Comparison of ENCODE assay signal across 10 cellular contexts in the genomic region with DNA sequence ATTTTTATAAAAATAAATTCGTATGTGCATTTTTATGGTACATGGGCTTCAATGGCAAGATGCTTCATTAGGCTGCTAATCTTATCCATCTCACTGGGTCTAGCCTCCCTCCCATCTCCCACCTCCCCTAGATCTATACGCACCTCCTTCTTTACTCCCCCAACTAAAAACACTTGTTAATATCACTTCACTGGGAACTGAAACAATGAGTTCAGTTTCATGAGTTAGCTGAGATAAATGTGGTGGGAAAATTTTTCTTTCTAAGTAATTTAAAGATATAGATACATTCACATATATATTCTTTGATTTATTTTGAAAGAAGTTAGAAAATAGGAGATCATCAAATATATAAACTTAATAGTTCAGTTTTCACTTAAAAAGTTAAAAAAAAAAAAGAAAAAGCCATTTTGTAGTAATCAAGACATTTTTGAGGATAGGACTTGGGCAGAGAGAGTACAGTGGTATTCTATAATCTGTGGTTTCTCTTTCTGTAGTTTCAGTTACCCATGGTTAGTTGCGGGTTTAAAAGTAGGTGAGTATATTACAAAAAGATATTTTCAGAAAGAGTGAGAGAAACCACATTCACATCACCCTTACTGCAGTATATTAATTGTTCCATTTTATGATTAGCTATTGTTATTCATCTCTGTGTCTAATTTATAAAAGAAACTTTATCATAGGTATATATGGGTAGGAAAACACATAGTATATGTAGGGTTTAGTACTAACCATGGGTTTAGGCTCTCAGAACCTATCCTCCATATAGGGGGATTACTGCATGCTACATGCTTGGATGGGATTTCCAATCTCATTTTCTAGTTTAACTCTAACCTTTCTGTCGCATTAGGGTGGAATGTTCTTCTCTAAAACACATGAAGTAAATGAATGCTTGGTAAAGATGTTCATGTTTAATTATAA.
DNase-seq lines count a peak whose midpoint lies in the region; ATAC-seq, FAIRE-seq and TF ChIP-seq lines count a peak whose summit lies in the region.
"Had no signal": no experiment of that assay in that cellular context is flagged by ENCODE, and none has a peak within 500 bp of the region (broad histone marks: within the 10 kb centered on the region; RNA-seq: fewer than 3 reads in every experiment).

No MANE protein-coding gene starts in this region.

- H3K9ac ChIP-seq in GM12878 (ENCODE audit: control insufficient read depth, insufficient read depth, low read length), result peak overlapping the region; percentile 66
- H3K9ac ChIP-seq in neural progenitor cell, result no peak overlapping the region

- ATAC-seq in GM18520 (IDR thresholded peaks at IDR 0.05; ENCODE audit: unreplicated experiment), result peak; percentile 91
- peak; percentile 94 for ATAC-seq in GM21515 (IDR thresholded peaks at IDR 0.05; ENCODE audit: unreplicated experiment)
- ATAC-seq in HG03175 (IDR thresholded peaks at IDR 0.05; ENCODE audit: unreplicated experiment), result peak; percentile 93
- peak; percentile 88 for ATAC-seq in GM12878

- no peak overlapping the region for H3K4me3 Mint-ChIP-seq in neural progenitor cell

- in situ Hi-C loops in GM12878 (cut with MboI), result loop anchor here (5.0 kb wide), 1 partner anchor 118 kb away; no protein-coding TSS in a partner anchor

- DNase-seq in GM12878 (ENCODE audit: low read depth, low spot score) (peak; percentile 79), cardiac septum (ENCODE audit: low spot score) (no peak), neural progenitor cell (ENCODE audit: low spot score) (no peak), NCI-H146 treated with DMSO at 0.1 percent for 48 hours (lab: John Stamatoyannopoulos, UW; ENCODE audit: unreplicated experiment) (no peak), middle frontal gyrus (ENCODE audit: extremely low spot score, low spot score) (no peak)
- DNase-seq: activated CD8-positive, alpha-beta memory T cell treated with anti-CD3 and anti-CD28 coated beads, Interleukin-2, amount 50 U/mL, for 4 hours; RPMI8226 had no signal

- no peak overlapping the region for H3K27ac Mint-ChIP-seq in neural progenitor cell

- H3K27me3 ChIP-seq in GM12878 (replicated peaks in 1 of 2; ENCODE audit: control insufficient read depth in 2 of 2, insufficient read depth in 2 of 2, low read length in 1 of 2), result no peaks in the 10 kb centered on the region
- no peaks in the 10 kb centered on the region for H3K27me3 ChIP-seq in neural progenitor cell

- SMC1A ChIA-PET in GM12878 (lab: Charles Lee; ENCODE audit: uncharacterized antibody, unreplicated experiment), result interaction anchor here (0.5 to 7.7 kb wide), 43 partner anchors 9 to 878 kb away, joined by 3 to 89 read pairs (median 4); a partner anchor contains a TSS

- H4K20me1 ChIP-seq in GM12878 (ENCODE audit: control insufficient read depth, insufficient read depth), result no peaks in the 10 kb centered on the region
- no peaks in the 10 kb centered on the region for H4K20me1 ChIP-seq in neural progenitor cell (ENCODE audit: low read depth)

- no peaks in the 10 kb centered on the region for H3K36me3 Mint-ChIP-seq in neural progenitor cell

- peak; percentile 71 for FAIRE-seq in GM12878 (lab: Jason Lieb, UNC)

- no peaks in the 10 kb centered on the region for H3F3A ChIP-seq in neural progenitor cell (ENCODE audit: low read depth)

- intact Hi-C loops in GM12878 (cut with micrococcal nuclease; ENCODE audit: unreplicated experiment), result loop anchor here (1.0 to 10.0 kb wide), 9 partner anchors 8 to 425 kb away; no protein-coding TSS in a partner anchor
- intact Hi-C loops in cardiac septum (cut with DNase I), result no loop called here

- POLR2A ChIA-PET in GM12878 (lab: Charles Lee), result interaction anchor here (0.6 to 3.5 kb wide), 14 partner anchors 10 to 383 kb away, joined by 3 to 22 read pairs (median 4); no protein-coding TSS in a partner anchor

- CTCF ChIA-PET in GM12878 (lab: Yijun Ruan, JAX), result interaction anchor here (0.6 to 3.7 kb wide), 10 partner anchors 11 to 424 kb away, joined by 3 to 13 read pairs (median 4); no protein-coding TSS in a partner anchor

- TF ChIP-seq CTCF in GM12878 (IDR thresholded peaks at IDR 0.05 in 2 of 3, conservative IDR thresholded peaks at IDR 0.05 in 1 of 3; ENCODE audit: control insufficient read depth in 2 of 3, extremely low read depth in 1 of 3, insufficient read depth in 1 of 3, low read depth in 3 of 3, low read length in 3 of 3) (no peak), neural progenitor cell (IDR thresholded peaks at IDR 0.05) (no peak)

- peak; percentile 59 to 81; a peak in 1 of 4 replicates for TF ChIP-seq EP300 in GM12878 (IDR thresholded peaks at IDR 0.05; ENCODE audit: borderline replicate concordance in 1 of 2, control insufficient read depth in 1 of 2, low read depth in 2 of 2, low read length in 2 of 2)

- RAD21 ChIA-PET in GM12878 (lab: Charles Lee; ENCODE audit: unreplicated experiment), result interaction anchor here (0.7 to 8.4 kb wide), 40 partner anchors 12 to 657 kb away, joined by 3 to 99 read pairs (median 4); a partner anchor contains a TSS

- TF ChIP-seq RAD21 in GM12878 (IDR thresholded peaks at IDR 0.05; ENCODE audit: insufficient read depth, low read depth, low read length), result peak; percentile 43

- H3K9me3 ChIP-seq in GM12878 (replicated peaks; ENCODE audit: control insufficient read depth, insufficient read depth, low read length) (peaks cover 4% of the 10 kb centered on the region; the same call in 1 of the 3 replicates), neural progenitor cell (ENCODE audit: low read depth) (no peaks in the 10 kb centered on the region)

- H3K4me3 ChIP-seq in GM12878 (no peak overlapping the region), neural progenitor cell (no peak overlapping the region)

- no peaks in the 10 kb centered on the region for H3K27me3 Mint-ChIP-seq in neural progenitor cell (ENCODE audit: insufficient read depth, low read depth)

- BruUV-seq in GM12878 (replicated peaks; lab: Mats Ljungman, UMichigan), result no TSS peak

- H3K4me1 Mint-ChIP-seq in neural progenitor cell, result no peaks in the 10 kb centered on the region

- H3K79me2 ChIP-seq in GM12878 (ENCODE audit: control insufficient read depth, insufficient read depth, low read length), result no peaks in the 10 kb centered on the region
- H3K79me2 ChIP-seq in neural progenitor cell (ENCODE audit: low read depth), result no peaks in the 10 kb centered on the region

- H3K4me1 ChIP-seq in GM12878 (ENCODE audit: control insufficient read depth, insufficient read depth, low read length) (peaks cover 24% of the 10 kb centered on the region), neural progenitor cell (no peaks in the 10 kb centered on the region)

- no peaks in the 10 kb centered on the region for H3K9me3 Mint-ChIP-seq in neural progenitor cell

- H3K36me3 ChIP-seq in GM12878 (ENCODE audit: control insufficient read depth in 2 of 2, insufficient read depth in 2 of 2, low read length in 1 of 2) (no peaks in the 10 kb centered on the region), neural progenitor cell (no peaks in the 10 kb centered on the region)

- WGBS in GM12878 (ENCODE audit: insufficient coverage, insufficient replicate concordance, low lambda C conversion rate, missing lambda C conversion rate), result 0% methylated on average over 4 of the region's 4 CpGs

- no peak for TF ChIP-seq POLR2A in GM12878 (IDR thresholded peaks at IDR 0.05; ENCODE audit: low read depth, low read length)

- peak overlapping the region; percentile 56 for H2AFZ ChIP-seq in GM12878 (ENCODE audit: control insufficient read depth, low read depth, low read length)
- no peak overlapping the region for H2AFZ ChIP-seq in neural progenitor cell (replicated peaks)

- H3K27ac ChIP-seq in GM12878 (ENCODE audit: control insufficient read depth, insufficient read depth) (peak overlapping the region; percentile 100), neural progenitor cell (no peak overlapping the region)

- H3K4me2 ChIP-seq in GM12878 (ENCODE audit: control insufficient read depth, insufficient read depth) (peak overlapping the region; percentile 72), neural progenitor cell (no peak overlapping the region)

TF ChIP-seq in GM12878, 131 proteins besides CTCF, POLR2A, EP300 and RAD21 (continues in another document):
- TF ChIP-seq SMAD1 (IDR thresholded peaks at IDR 0.05; ENCODE audit: low read depth, partially characterized antibody) (peak; percentile 89), NR2F1 (conservative IDR thresholded peaks at IDR 0.05) (0 out of 2 replicates have a peak, but pooled peaks have one; percentile 11), WRNIP1 (IDR thresholded peaks at IDR 0.05; ENCODE audit: borderline replicate concordance, low read depth, low read length) (no peak), RAD51 (IDR thresholded peaks at IDR 0.05) (no peak), HDAC2 (IDR thresholded peaks at IDR 0.05) (no peak), MTA3 (IDR thresholded peaks at IDR 0.05; ENCODE audit: borderline replicate concordance, low read length) (peak; percentile 86), CHD4 (IDR thresholded peaks at IDR 0.05) (no peak), TCF3 (IDR thresholded peaks at IDR 0.05; ENCODE audit: borderline replicate concordance, insufficient read depth, low read depth, low read length) (no peak), GABPA (IDR thresholded peaks at IDR 0.05; ENCODE audit: low read depth) (no peak), MYB (IDR thresholded peaks at IDR 0.05; ENCODE audit: borderline replicate concordance, low read depth, low read length) (no peak)
- TF ChIP-seq, protein P1, sequence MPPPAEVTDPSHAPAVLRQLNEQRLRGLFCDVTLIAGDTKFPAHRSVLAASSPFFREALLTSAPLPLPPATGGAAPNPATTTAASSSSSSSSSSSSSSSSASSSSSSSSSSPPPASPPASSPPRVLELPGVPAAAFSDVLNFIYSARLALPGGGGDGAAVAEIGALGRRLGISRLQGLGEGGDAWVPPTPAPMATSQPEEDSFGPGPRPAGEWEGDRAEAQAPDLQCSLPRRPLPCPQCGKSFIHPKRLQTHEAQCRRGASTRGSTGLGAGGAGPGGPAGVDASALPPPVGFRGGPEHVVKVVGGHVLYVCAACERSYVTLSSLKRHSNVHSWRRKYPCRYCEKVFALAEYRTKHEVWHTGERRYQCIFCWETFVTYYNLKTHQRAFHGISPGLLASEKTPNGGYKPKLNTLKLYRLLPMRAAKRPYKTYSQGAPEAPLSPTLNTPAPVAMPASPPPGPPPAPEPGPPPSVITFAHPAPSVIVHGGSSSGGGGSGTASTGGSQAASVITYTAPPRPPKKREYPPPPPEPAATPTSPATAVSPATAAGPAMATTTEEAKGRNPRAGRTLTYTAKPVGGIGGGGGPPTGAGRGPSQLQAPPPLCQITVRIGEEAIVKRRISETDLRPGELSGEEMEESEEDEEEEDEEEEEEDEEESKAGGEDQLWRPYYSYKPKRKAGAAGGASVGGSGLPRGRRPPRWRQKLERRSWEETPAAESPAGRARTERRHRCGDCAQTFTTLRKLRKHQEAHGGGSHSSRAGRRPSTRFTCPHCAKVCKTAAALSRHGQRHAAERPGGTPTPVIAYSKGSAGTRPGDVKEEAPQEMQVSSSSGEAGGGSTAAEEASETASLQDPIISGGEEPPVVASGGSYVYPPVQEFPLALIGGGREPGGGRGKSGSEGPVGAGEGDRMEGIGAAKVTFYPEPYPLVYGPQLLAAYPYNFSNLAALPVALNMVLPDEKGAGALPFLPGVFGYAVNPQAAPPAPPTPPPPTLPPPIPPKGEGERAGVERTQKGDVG (CRISPR knock-in tag; IDR thresholded peaks at IDR 0.05), result no peak
